1 cellular context compared by ENCODE assay signal in the genomic region with DNA sequence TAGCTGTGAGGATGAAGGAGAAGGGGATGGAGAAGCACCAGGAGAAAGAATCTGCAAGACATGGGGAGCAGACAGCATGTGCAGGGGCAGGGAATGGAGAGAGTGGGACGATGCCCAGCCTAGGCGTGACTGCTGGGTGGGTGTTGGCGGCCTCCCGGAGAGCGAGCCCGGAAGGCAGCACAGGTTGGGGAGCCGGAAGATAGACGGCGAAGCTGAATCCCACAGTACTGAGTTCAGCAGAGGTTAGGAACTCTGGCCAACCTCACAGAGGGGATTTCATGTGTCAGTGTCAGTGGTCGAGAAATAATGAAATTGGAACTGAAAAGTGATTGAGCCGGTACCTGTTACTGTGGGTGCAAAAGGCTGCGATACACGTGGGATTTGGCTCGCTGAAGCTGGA.
TF ChIP-seq lines count a peak whose summit lies in the region.

No MANE protein-coding gene starts in this region.

TF ChIP-seq in IMR-90, 13 proteins besides CTCF, POLR2A, EP300 and RAD21 (continued from another document):
- no peak for TF ChIP-seq CHD1 (IDR thresholded peaks at IDR 0.05; ENCODE audit: low read depth, low read length)
- TF ChIP-seq, protein P1, sequence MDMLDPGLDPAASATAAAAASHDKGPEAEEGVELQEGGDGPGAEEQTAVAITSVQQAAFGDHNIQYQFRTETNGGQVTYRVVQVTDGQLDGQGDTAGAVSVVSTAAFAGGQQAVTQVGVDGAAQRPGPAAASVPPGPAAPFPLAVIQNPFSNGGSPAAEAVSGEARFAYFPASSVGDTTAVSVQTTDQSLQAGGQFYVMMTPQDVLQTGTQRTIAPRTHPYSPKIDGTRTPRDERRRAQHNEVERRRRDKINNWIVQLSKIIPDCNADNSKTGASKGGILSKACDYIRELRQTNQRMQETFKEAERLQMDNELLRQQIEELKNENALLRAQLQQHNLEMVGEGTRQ (IDR thresholded peaks at IDR 0.05; ENCODE audit: low read depth, low read length) = no peak
- no peak for TF ChIP-seq MAZ (IDR thresholded peaks at IDR 0.05; ENCODE audit: borderline replicate concordance, low read depth, low read length)
- no peak for TF ChIP-seq RFX5 (IDR thresholded peaks at IDR 0.05; ENCODE audit: low read depth, low read length)
- TF ChIP-seq CEBPB (IDR thresholded peaks at IDR 0.05; ENCODE audit: low read depth, low read length) = no peak
- TF ChIP-seq BHLHE40 (IDR thresholded peaks at IDR 0.05; ENCODE audit: low read depth, low read length) = no peak
- no peak for TF ChIP-seq SMC3 (IDR thresholded peaks at IDR 0.05; ENCODE audit: low read depth, low read length)
- TF ChIP-seq NFE2L2 (IDR thresholded peaks at IDR 0.05; ENCODE audit: low read depth, low read length) = no peak
- TF ChIP-seq, protein P2, sequence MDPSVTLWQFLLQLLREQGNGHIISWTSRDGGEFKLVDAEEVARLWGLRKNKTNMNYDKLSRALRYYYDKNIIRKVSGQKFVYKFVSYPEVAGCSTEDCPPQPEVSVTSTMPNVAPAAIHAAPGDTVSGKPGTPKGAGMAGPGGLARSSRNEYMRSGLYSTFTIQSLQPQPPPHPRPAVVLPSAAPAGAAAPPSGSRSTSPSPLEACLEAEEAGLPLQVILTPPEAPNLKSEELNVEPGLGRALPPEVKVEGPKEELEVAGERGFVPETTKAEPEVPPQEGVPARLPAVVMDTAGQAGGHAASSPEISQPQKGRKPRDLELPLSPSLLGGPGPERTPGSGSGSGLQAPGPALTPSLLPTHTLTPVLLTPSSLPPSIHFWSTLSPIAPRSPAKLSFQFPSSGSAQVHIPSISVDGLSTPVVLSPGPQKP (IDR thresholded peaks at IDR 0.05; ENCODE audit: borderline replicate concordance, low read depth, low read length) = no peak
- no peak for TF ChIP-seq MAFK (IDR thresholded peaks at IDR 0.05; ENCODE audit: low read depth, low read length)
- no peak for TF ChIP-seq RCOR1 (IDR thresholded peaks at IDR 0.05; ENCODE audit: insufficient replicate concordance, low read length)
